14 cellular contexts compared by ENCODE assay signal in the genomic region with DNA sequence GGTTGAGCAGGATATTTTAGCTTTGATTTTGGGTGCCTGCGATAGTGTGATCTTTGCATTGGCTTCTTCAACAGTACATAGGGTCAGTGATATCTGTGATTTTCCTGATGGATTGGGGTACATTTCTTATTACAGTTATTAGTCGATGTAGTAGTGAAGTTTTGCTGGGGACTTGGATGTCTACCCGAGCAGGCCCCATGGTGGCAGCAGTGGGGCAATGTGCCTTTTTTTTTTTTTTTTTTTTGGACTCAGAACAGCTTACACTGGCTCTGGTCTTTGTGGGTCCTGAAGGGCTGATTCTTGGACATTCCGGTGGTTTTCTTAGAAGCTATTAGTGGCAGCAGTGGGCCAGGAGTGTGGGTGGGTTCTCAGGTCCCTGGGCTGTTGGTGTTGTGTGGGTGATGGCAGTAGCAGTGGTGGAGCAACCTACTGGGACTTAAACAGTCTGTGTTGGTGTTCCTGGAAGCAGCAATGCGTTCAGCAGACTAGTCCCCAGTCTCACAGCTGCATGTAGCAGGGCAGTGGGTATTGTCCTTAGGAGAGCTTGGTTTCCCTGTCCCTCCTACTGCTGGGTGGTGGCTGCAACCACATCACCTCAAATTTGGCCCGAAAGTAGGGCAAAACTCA. TPM values are rescaled to one million over a fixed set of nuclear protein-coding genes. Genes with fewer than 3 reads are reported as not detected.
DNase-seq lines count a peak whose midpoint lies in the region; ATAC-seq lines count a peak whose summit lies in the region.
"Had no signal": no experiment of that assay in that cellular context is flagged by ENCODE, and none has a peak within 500 bp of the region (broad histone marks: within the 10 kb centered on the region; RNA-seq: fewer than 3 reads in every experiment).

No MANE protein-coding gene starts in this region.

- ATAC-seq in GM18858 (IDR thresholded peaks at IDR 0.05; ENCODE audit: unreplicated experiment) (no peak), GM21423 (IDR thresholded peaks at IDR 0.05; ENCODE audit: unreplicated experiment) (no peak)
- ATAC-seq: naive thymus-derived CD8-positive, alpha-beta T cell had no signal

- DNase-seq in ELF-1 (ENCODE audit: low read depth, low spot score) (peak; percentile 10), H4 (ENCODE audit: low spot score) (peak; percentile 23), RPMI7951 (ENCODE audit: low read depth) (peak; percentile 4), iPS-NIHi11 (ENCODE audit: low spot score) (peak; percentile 36), NCI-H446 treated with DMSO at 0.1 percent for 48 hours (lab: John Stamatoyannopoulos, UW) (no peak), mesenteric fat pad (ENCODE audit: low spot score) (no peak)
- DNase-seq: cortex of kidney; hypothalamus; Kasumi-1; naive thymus-derived CD8-positive, alpha-beta T cell; NCI-H69; stimulated activated CD4-positive, alpha-beta T cell treated with anti-CD3 and anti-CD28 coated beads, Interleukin-1b, Interleukin-23, amount 100 ng/mL, for 48 hours had no signal

RNA-seq across cellular contexts. Expression of a gene that starts 53.7 kb away (rescaled TPM):
- total RNA-seq in H4 (2014; rRNA removed; shearing (Covaris generic)), result 0.04 TPM in 1 of 2 replicates, not detected in the other
- total RNA-seq in RPMI7951 (2014; rRNA removed; shearing (Covaris generic)), result not detected in 2 replicates
- not detected for total RNA-seq in mesenteric fat pad
- total RNA-seq: naive thymus-derived CD8-positive, alpha-beta T cell had no signal

Comparison
In these comparisons a context has a peak if more than half of its experiments do, and no peak if none do; other contexts are left out.
1. DNase-seq: peak in ELF-1 (single experiment), H4 (single experiment), RPMI7951 (single experiment) and iPS-NIHi11 (single experiment); none in NCI-H446 treated with DMSO at 0.1 percent for 48 hours (single experiment) and mesenteric fat pad (single experiment).